In genomic region chr15:68298882-68299381, GRCh38 we compare ENCODE assay signal across 8 cellular contexts. TPM values are rescaled to one million over a fixed set of nuclear protein-coding genes. Genes with fewer than 3 reads are reported as not detected.
A peak's percentile ranks its signal among the peaks of the same experiment; 100 is the strongest.
DNase-seq lines count a peak whose midpoint lies in the region; ATAC-seq lines count a peak whose summit lies in the region.

No MANE protein-coding gene starts in this region.

- H3K36me3 Mint-ChIP-seq in naive B cell: no peaks in the 10 kb centered on the region

- DNase-seq in EH (ENCODE audit: low read depth) (peak; percentile 56), amniotic epithelial cell (ENCODE audit: low read depth) (peak; percentile 18), naive B cell (peak; percentile 45), NCI-H69 (lab: John Stamatoyannopoulos, UW) (no peak), mesenteric fat pad (ENCODE audit: low spot score) (no peak)
- no peak for DNase-seq in stimulated activated naive CD4-positive, alpha-beta T cell treated with Interleukin-2 at 50 U/mL for 16 hours (lab: John Stamatoyannopoulos, UW)

- peak overlapping the region; percentile 64 to 84 (median 78) for H3K4me3 Mint-ChIP-seq in naive B cell

- H3K27me3 Mint-ChIP-seq in naive B cell: no peaks in the 10 kb centered on the region

- H3K27ac Mint-ChIP-seq in naive B cell: peak overlapping the region in 4 of 6 donors; percentile 60 to 93 (median 84)

- no peaks in the 10 kb centered on the region for H3K9me3 Mint-ChIP-seq in naive B cell

- ATAC-seq in GM19455 (IDR thresholded peaks at IDR 0.05; ENCODE audit: unreplicated experiment): peak; percentile 83
- peak; percentile 83 for ATAC-seq in HG03520 (IDR thresholded peaks at IDR 0.05; ENCODE audit: unreplicated experiment)
- ATAC-seq in naive B cell (ENCODE audit: low read depth in 2 of 2): peak; percentile 90 to 94

- peaks cover 9 to 19% (median 14%) of the 10 kb centered on the region in 3 donors for H3K4me1 Mint-ChIP-seq in naive B cell

RNA-seq across cellular contexts. Expression of gene FEM1B, which starts 21.4 kb away (rescaled TPM):
- polyA plus RNA-seq in naive B cell (ENCODE audit: low read depth in 6 of 6): 10 to 100 TPM; 11.9 to 25.4 (median 22.6) TPM
- total RNA-seq in mesenteric fat pad: 48.7 TPM

Comparison
In these comparisons a context has a peak if more than half of its experiments do, and no peak if none do; other contexts are left out.
1. DNase-seq: peak in EH (single experiment), amniotic epithelial cell (single experiment) and naive B cell (single experiment); none in stimulated activated naive CD4-positive, alpha-beta T cell treated with Interleukin-2 at 50 U/mL for 16 hours (single experiment), NCI-H69 (single experiment) and mesenteric fat pad (single experiment).
2. Peak in every context shown above with its lines, with median percentiles within 50 percentile points of each other: ATAC-seq.